Comparison of ENCODE assay signal across 8 cellular contexts in the genomic region with DNA sequence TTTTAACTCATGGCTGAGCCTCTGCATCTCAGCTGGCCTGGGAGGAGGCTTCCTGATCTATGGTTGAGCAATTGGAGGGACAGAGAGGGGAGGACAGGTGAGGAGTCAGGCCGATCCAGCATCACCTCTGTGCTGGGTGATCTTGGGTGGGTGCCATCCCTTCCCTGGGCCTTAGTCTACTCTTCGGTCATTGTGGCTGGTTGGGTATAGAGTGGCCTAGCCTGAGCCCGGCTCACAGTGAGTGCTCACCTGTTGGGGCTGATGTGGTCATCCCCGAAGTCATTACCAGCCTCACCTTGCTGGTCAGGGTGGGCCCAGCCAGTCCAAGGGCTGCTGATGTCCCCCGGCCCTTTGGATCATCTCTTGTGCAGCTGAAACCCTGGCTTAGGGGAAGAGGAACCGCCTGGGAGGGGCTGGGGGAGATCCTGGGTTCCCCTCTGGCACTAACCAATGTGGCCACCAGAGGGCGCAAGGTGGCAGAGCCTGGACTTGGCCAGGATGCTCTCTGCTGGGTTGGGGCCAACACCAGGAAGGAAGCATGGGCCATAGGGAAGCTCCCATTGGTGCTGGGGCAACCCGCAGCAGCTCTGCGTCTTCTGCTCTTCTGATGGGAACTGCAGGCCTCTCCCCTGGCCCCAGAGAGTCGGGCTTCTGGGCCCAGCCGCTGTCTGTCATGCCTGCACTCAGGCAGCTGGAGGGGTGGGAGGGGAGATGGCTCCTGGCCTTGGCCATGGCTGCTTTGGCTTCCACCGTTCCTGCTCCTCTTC. TPM values are rescaled to one million over a fixed set of nuclear protein-coding genes. Genes with fewer than 3 reads are reported as not detected.
DNase-seq lines count a peak whose midpoint lies in the region; ATAC-seq and TF ChIP-seq lines count a peak whose summit lies in the region.

No MANE protein-coding gene starts in this region.

- H3K4me1 ChIP-seq in heart right ventricle = peaks cover 0 to 14% (median 8%) of the 10 kb centered on the region in 9 donors

- no peaks in the 10 kb centered on the region for H3K9me3 ChIP-seq in heart right ventricle

- no peaks in the 10 kb centered on the region for H3K36me3 Mint-ChIP-seq in activated naive CD8-positive, alpha-beta T cell treated with anti-CD3 and anti-CD28 coated beads, Interleukin-2, amount 50 U/mL, for 24 hours (ENCODE audit: low read depth)

- ATAC-seq in GM21529 (IDR thresholded peaks at IDR 0.05; ENCODE audit: unreplicated experiment) (peak; percentile 65), heart right ventricle (peak; percentile 88 to 96 (median 93)), HG03025 (IDR thresholded peaks at IDR 0.05; ENCODE audit: low FRiP score, unreplicated experiment) (no peak)
- ATAC-seq in activated naive CD8-positive, alpha-beta T cell treated with anti-CD3 and anti-CD28 coated beads, Interleukin-2, amount 50 U/mL, for 24 hours = peak; percentile 88

- H3K27ac Mint-ChIP-seq in activated naive CD8-positive, alpha-beta T cell treated with anti-CD3 and anti-CD28 coated beads, Interleukin-2, amount 50 U/mL, for 24 hours = no peak overlapping the region

- H3K27me3 Mint-ChIP-seq in activated naive CD8-positive, alpha-beta T cell treated with anti-CD3 and anti-CD28 coated beads, Interleukin-2, amount 50 U/mL, for 24 hours = no peaks in the 10 kb centered on the region

- peak; percentile 93 to 99 (median 96) for TF ChIP-seq CTCF in heart right ventricle (IDR thresholded peaks at IDR 0.05)

- no peaks in the 10 kb centered on the region for H3K27me3 ChIP-seq in heart right ventricle

- 29 to 31% methylated on average over 12 of the region's 12 CpGs for WGBS in heart right ventricle, 2 donors

- no peaks in the 10 kb centered on the region for H3K9me3 Mint-ChIP-seq in activated naive CD8-positive, alpha-beta T cell treated with anti-CD3 and anti-CD28 coated beads, Interleukin-2, amount 50 U/mL, for 24 hours

- H3K4me1 Mint-ChIP-seq in activated naive CD8-positive, alpha-beta T cell treated with anti-CD3 and anti-CD28 coated beads, Interleukin-2, amount 50 U/mL, for 24 hours = no peaks in the 10 kb centered on the region

- intact Hi-C loops in heart right ventricle (cut with DNase I) = loop anchor here in 2 of 10 donors (2.0 kb wide), 1 partner anchor 16 kb away; no protein-coding TSS in a partner anchor

- peaks cover 0 to 7% (median 0%) of the 10 kb centered on the region in 9 donors for H3K36me3 ChIP-seq in heart right ventricle

- H3K4me3 ChIP-seq in heart right ventricle = no peak overlapping the region

- no peak overlapping the region for H3K4me3 Mint-ChIP-seq in activated naive CD8-positive, alpha-beta T cell treated with anti-CD3 and anti-CD28 coated beads, Interleukin-2, amount 50 U/mL, for 24 hours

- H3K27ac ChIP-seq in heart right ventricle = peak overlapping the region in 4 of 10 donors; percentile 1 to 56 (median 20)

- DNase-seq in C1 segment of cervical spinal cord (lab: John Stamatoyannopoulos, UW) (peak in 12 of 14 donors; percentile 28 to 81 (median 56)), NCI-H128 (lab: John Stamatoyannopoulos, UW; ENCODE audit: unreplicated experiment) (peak; percentile 75), T follicular helper cell (ENCODE audit: low read depth) (peak; percentile 69), heart right ventricle (peak; percentile 84 to 90), renal cortical epithelial cell (ENCODE audit: low read depth) (peak; percentile 46)
- peak; percentile 92 for DNase-seq in activated naive CD8-positive, alpha-beta T cell treated with anti-CD3 and anti-CD28 coated beads, Interleukin-2, amount 50 U/mL, for 24 hours

RNA-seq across cellular contexts. Expression of a gene that starts 17.3 kb away (rescaled TPM):
- total RNA-seq in heart right ventricle (10 to 100 TPM; 10.9 to 17.1 (median 14.8) TPM), renal cortical epithelial cell (21.7 and 37.2 TPM in 2 replicates)
- polyA plus RNA-seq in heart right ventricle = 10 to 100 TPM; 13.2 to 19.7 TPM

RNA-seq across cellular contexts. Expression of a gene that starts 17.9 kb away (rescaled TPM):
- total RNA-seq in heart right ventricle = 10 to 100 TPM in 5 of 10 donors, 1 to 10 TPM in 5; 3.5 to 30.4 (median 10.0) TPM
- polyA plus RNA-seq in heart right ventricle = 10 to 100 TPM; 10.6 to 11.3 TPM
- 43.4 and 50.4 TPM in 2 replicates for total RNA-seq in renal cortical epithelial cell
